8 cellular contexts compared by ENCODE assay signal in genomic region chr12:4858385-4858784, GRCh38. TPM values are rescaled to one million over a fixed set of nuclear protein-coding genes. Genes with fewer than 3 reads are reported as not detected.
DNase-seq lines count a peak whose midpoint lies in the region; ATAC-seq and TF ChIP-seq lines count a peak whose summit lies in the region.

No MANE protein-coding gene starts in this region.

- H3K9me3 ChIP-seq in DND-41 (ENCODE audit: insufficient read depth, low read length, severe bottlenecking) (no peaks in the 10 kb centered on the region), Loucy (ENCODE audit: insufficient read depth, low read depth, low read length) (no peaks in the 10 kb centered on the region), neural progenitor cell (ENCODE audit: low read depth) (no peaks in the 10 kb centered on the region)

- H3K9ac ChIP-seq in DND-41 (ENCODE audit: low read depth, low read length) (no peak overlapping the region), Loucy (ENCODE audit: low read depth, low read length, poor library complexity, severe bottlenecking) (peak overlapping the region; percentile 27), neural progenitor cell (no peak overlapping the region)

- H3K9me2 ChIP-seq in Loucy (replicated peaks; ENCODE audit: low read depth, low read length) = no peaks in the 10 kb centered on the region

- H3K27ac ChIP-seq in DND-41 (ENCODE audit: low read length) (no peak overlapping the region), neural progenitor cell (no peak overlapping the region)

- H3K4me1 Mint-ChIP-seq in neural progenitor cell = peaks cover 29% of the 10 kb centered on the region

- no peaks in the 10 kb centered on the region for H3F3A ChIP-seq in Loucy (ENCODE audit: low read depth)
- H3F3A ChIP-seq in neural progenitor cell (ENCODE audit: low read depth) = peaks cover 6% of the 10 kb centered on the region

- no peaks in the 10 kb centered on the region for H3K79me2 ChIP-seq in DND-41 (ENCODE audit: insufficient read depth, low read length)
- no peaks in the 10 kb centered on the region for H3K79me2 ChIP-seq in Loucy (ENCODE audit: insufficient read depth, low read length)
- H3K79me2 ChIP-seq in neural progenitor cell (ENCODE audit: low read depth) = no peaks in the 10 kb centered on the region

- H3K4me3 ChIP-seq in DND-41 (ENCODE audit: low read depth in 1 of 2, low read length in 2 of 2) (no peak overlapping the region), Loucy (ENCODE audit: low read length, poor library complexity, severe bottlenecking) (peak overlapping the region; percentile 59), neural progenitor cell (peak overlapping the region; percentile 32)

- DNase-seq in DND-41 (no peak), neural progenitor cell (ENCODE audit: low spot score) (peak; percentile 86), NOMO-1 treated with DMSO at 0.1 percent for 48 hours (lab: John Stamatoyannopoulos, UW; ENCODE audit: unreplicated experiment) (no peak), NCI-H2196 (lab: John Stamatoyannopoulos, UW; ENCODE audit: unreplicated experiment) (no peak), NCI-H1436 treated with DMSO at 0.1 percent for 48 hours (lab: John Stamatoyannopoulos, UW) (no peak)

- H2AFZ ChIP-seq in DND-41 (ENCODE audit: low read depth, low read length) (no peak overlapping the region), Loucy (ENCODE audit: low read length) (peak overlapping the region; percentile 79), neural progenitor cell (replicated peaks) (no peak overlapping the region)

- H3K27me3 Mint-ChIP-seq in neural progenitor cell (ENCODE audit: insufficient read depth, low read depth) = peaks cover 17% of the 10 kb centered on the region

- peaks cover 10% of the 10 kb centered on the region for H3K4me1 ChIP-seq in DND-41 (ENCODE audit: insufficient read depth, low read length)
- peaks cover 20% of the 10 kb centered on the region for H3K4me1 ChIP-seq in Loucy (ENCODE audit: insufficient read depth, low read length, poor library complexity, severe bottlenecking)
- peaks cover 12% of the 10 kb centered on the region for H3K4me1 ChIP-seq in neural progenitor cell

- H3K4me2 ChIP-seq in DND-41 (ENCODE audit: insufficient read depth, low read length) (peak overlapping the region; percentile 62; the same call in 1 of the 2 replicates), Loucy (ENCODE audit: low read depth, low read length, poor library complexity, severe bottlenecking) (peak overlapping the region; percentile 58), neural progenitor cell (peak overlapping the region; percentile 73)

- TF ChIP-seq CTCF in DND-41 (IDR thresholded peaks at IDR 0.05; ENCODE audit: borderline replicate concordance, extremely low read depth, low read length, poor library complexity, severe bottlenecking) (no peak), Loucy (conservative IDR thresholded peaks at IDR 0.05; ENCODE audit: low read length) (no peak), neural progenitor cell (IDR thresholded peaks at IDR 0.05) (peak; percentile 49)

- H3K36me3 ChIP-seq in DND-41 (ENCODE audit: insufficient read depth, low read length) (no peaks in the 10 kb centered on the region), Loucy (ENCODE audit: insufficient read depth, low read length) (no peaks in the 10 kb centered on the region), neural progenitor cell (no peaks in the 10 kb centered on the region)

- H3K27ac Mint-ChIP-seq in neural progenitor cell = no peak overlapping the region

- peak overlapping the region; percentile 81 for H3K4me3 Mint-ChIP-seq in neural progenitor cell

- H4K20me1 ChIP-seq in DND-41 (ENCODE audit: insufficient read depth, low read length) = peaks cover 9% of the 10 kb centered on the region; the same call in 1 of the 2 replicates
- no peaks in the 10 kb centered on the region for H4K20me1 ChIP-seq in Loucy (ENCODE audit: insufficient read depth, low read length, poor library complexity, severe bottlenecking)
- H4K20me1 ChIP-seq in neural progenitor cell (ENCODE audit: low read depth) = no peaks in the 10 kb centered on the region

- H3K9me3 Mint-ChIP-seq in neural progenitor cell = no peaks in the 10 kb centered on the region

- no peak for ATAC-seq in DND-41 (ENCODE audit: insufficient read depth, low read depth)
- ATAC-seq in esophagus mucosa = peak; percentile 49
- no peak for ATAC-seq in HG02840 (IDR thresholded peaks at IDR 0.05; ENCODE audit: low FRiP score, unreplicated experiment)

- no peaks in the 10 kb centered on the region for H3K36me3 Mint-ChIP-seq in neural progenitor cell

- H3K27me3 ChIP-seq in DND-41 (ENCODE audit: insufficient read depth, low read length, poor library complexity) (peaks cover 28% of the 10 kb centered on the region), Loucy (ENCODE audit: insufficient read depth, low read length, poor library complexity, severe bottlenecking) (no peaks in the 10 kb centered on the region), neural progenitor cell (peaks cover 47% of the 10 kb centered on the region)

RNA-seq across cellular contexts. Expression of gene KCNA1, which starts 51.3 kb away (rescaled TPM):
- total RNA-seq in esophagus mucosa (not detected), neural progenitor cell (ENCODE audit: low replicate concordance) (1.4 and 3.1 TPM in 2 replicates)

Comparison
In these comparisons a context has a peak if more than half of its experiments do, and no peak if none do; other contexts are left out.
1. H3K4me3 ChIP-seq: peak in Loucy (single experiment) and neural progenitor cell (single experiment); none in DND-41 (0 of 2).
2. Peak in every context shown above with its lines, with median percentiles within 50 percentile points of each other: H3K4me2 ChIP-seq.